In genomic region chrX:3639858-3640631, GRCh38 we compare ENCODE assay signal across 8 cellular contexts.
DNase-seq lines count a peak whose midpoint lies in the region; ATAC-seq and TF ChIP-seq lines count a peak whose summit lies in the region.
"Not testable (repeated sequence)": the region's sequence is repeated elsewhere in the genome, so short reads cannot be mapped to it uniquely, and the experiment has no call there.

No MANE protein-coding gene starts in this region.

- BruUV-seq in A673 (replicated peaks; lab: Mats Ljungman, UMichigan); MCF 10A (replicated peaks; lab: Mats Ljungman, UMichigan): not testable (repeated sequence)

- not testable (repeated sequence) for H3K27me3 Mint-ChIP-seq in activated CD8-positive, alpha-beta T cell treated with anti-CD3 and anti-CD28 coated beads for 36 hours; MCF 10A (ENCODE audit: insufficient read depth, unreplicated experiment); endothelial cell (ENCODE audit: unreplicated experiment); stimulated activated naive CD8-positive, alpha-beta T cell treated with anti-CD3 and anti-CD28 coated beads, Interleukin-15, Interleukin-2, amounts not matched to agents 100 ng/mL and 50 ng/mL, for 24 hours

- peak; percentile 49 for DNase-seq in A673 (ENCODE audit: low spot score)
- DNase-seq in activated CD8-positive, alpha-beta T cell treated with anti-CD3 and anti-CD28 coated beads for 36 hours; right cardiac atrium: not testable (repeated sequence)
- peak; percentile 50 for DNase-seq in MCF 10A (ENCODE audit: unreplicated experiment)
- peak; percentile 2 for DNase-seq in endothelial cell (ENCODE audit: low spot score)
- DNase-seq in lung microvascular endothelial cell (ENCODE audit: low read depth in 2 of 2) = peak; percentile 30 to 82

- not testable (repeated sequence) for TF ChIP-seq CTCF in A673 (conservative IDR thresholded peaks at IDR 0.05; ENCODE audit: low read depth, low read length); activated CD8-positive, alpha-beta T cell treated with anti-CD3 and anti-CD28 coated beads for 36 hours (IDR thresholded peaks at IDR 0.05); MCF 10A (IDR thresholded peaks at IDR 0.05; ENCODE audit: unreplicated experiment); endothelial cell (IDR thresholded peaks at IDR 0.05; ENCODE audit: unreplicated experiment)

- H3K36me3 ChIP-seq in A673 (ENCODE audit: insufficient read depth, low read length, poor library complexity, severe bottlenecking); HUES64 (ENCODE audit: insufficient read depth, low read length): not testable (repeated sequence)

- H3K4me3 Mint-ChIP-seq in activated CD8-positive, alpha-beta T cell treated with anti-CD3 and anti-CD28 coated beads for 36 hours; MCF 10A (ENCODE audit: unreplicated experiment); endothelial cell (ENCODE audit: unreplicated experiment); stimulated activated naive CD8-positive, alpha-beta T cell treated with anti-CD3 and anti-CD28 coated beads, Interleukin-15, Interleukin-2, amounts not matched to agents 100 ng/mL and 50 ng/mL, for 24 hours: not testable (repeated sequence)

- POLR2A ChIA-PET in A673 (lab: Charles Lee; ENCODE audit: low non-redundant PET); activated CD8-positive, alpha-beta T cell treated with anti-CD3 and anti-CD28 coated beads for 36 hours (lab: Charles Lee); MCF 10A (lab: Yijun Ruan, JAX): not testable (repeated sequence)

- not testable (repeated sequence) for H3K9me3 Mint-ChIP-seq in activated CD8-positive, alpha-beta T cell treated with anti-CD3 and anti-CD28 coated beads for 36 hours; MCF 10A (ENCODE audit: unreplicated experiment); endothelial cell (ENCODE audit: unreplicated experiment); stimulated activated naive CD8-positive, alpha-beta T cell treated with anti-CD3 and anti-CD28 coated beads, Interleukin-15, Interleukin-2, amounts not matched to agents 100 ng/mL and 50 ng/mL, for 24 hours

- H3K27me3 ChIP-seq in A673 (replicated peaks; ENCODE audit: insufficient read depth, low read depth, low read length, poor library complexity); HUES64 (ENCODE audit: insufficient read depth, low read length); right cardiac atrium (ENCODE audit: control insufficient read depth, insufficient read depth): not testable (repeated sequence)

- WGBS in HUES64 = 30% methylated on average over 20 of the region's 23 CpGs
- WGBS in right cardiac atrium = 57% methylated on average over 23 of the region's 23 CpGs

- intact Hi-C loops in A673 (cut with micrococcal nuclease; ENCODE audit: unreplicated experiment) (loop anchor here (5.0 to 10.0 kb wide), 3 partner anchors 523 to 755 kb away; no protein-coding TSS in a partner anchor), MCF 10A (cut with micrococcal nuclease) (loop anchor here (2.0 kb wide), 1 partner anchor 91 kb away; no protein-coding TSS in a partner anchor), right cardiac atrium (cut with DNase I) (loop anchor here in 2 of 4 donors (10.0 kb wide), 2 partner anchors 175 to 525 kb away; no protein-coding TSS in a partner anchor)
- intact Hi-C loops in activated CD8-positive, alpha-beta T cell treated with anti-CD3 and anti-CD28 coated beads for 36 hours (cut with micrococcal nuclease) = not testable (repeated sequence)

- CTCF ChIA-PET in A673 (lab: Charles Lee); activated CD8-positive, alpha-beta T cell treated with anti-CD3 and anti-CD28 coated beads for 36 hours (lab: Charles Lee): not testable (repeated sequence)
- CTCF ChIA-PET in MCF 10A (lab: Yijun Ruan, JAX) = interaction anchor here (0.5 to 1.2 kb wide), 2 partner anchors 10 to 92 kb away, joined by 3 to 4 read pairs; no protein-coding TSS in a partner anchor

- not testable (repeated sequence) for H3K9me3 ChIP-seq in A673 (ENCODE audit: low read depth, low read length, poor library complexity, severe bottlenecking); HUES64 (ENCODE audit: insufficient read depth, low read depth, low read length); right cardiac atrium (ENCODE audit: control insufficient read depth, low read length)

- H3K27ac Mint-ChIP-seq in activated CD8-positive, alpha-beta T cell treated with anti-CD3 and anti-CD28 coated beads for 36 hours = peak overlapping the region; percentile 60
- not testable (repeated sequence) for H3K27ac Mint-ChIP-seq in MCF 10A (ENCODE audit: low read depth, unreplicated experiment)
- peak overlapping the region; percentile 96 for H3K27ac Mint-ChIP-seq in endothelial cell (ENCODE audit: unreplicated experiment)
- H3K27ac Mint-ChIP-seq in stimulated activated naive CD8-positive, alpha-beta T cell treated with anti-CD3 and anti-CD28 coated beads, Interleukin-15, Interleukin-2, amounts not matched to agents 100 ng/mL and 50 ng/mL, for 24 hours = peak overlapping the region; percentile 26

- not testable (repeated sequence) for H3K27ac ChIP-seq in A673 (ENCODE audit: low read depth, low read length, poor library complexity, severe bottlenecking)
- H3K27ac ChIP-seq in HUES64 (ENCODE audit: low read depth, low read length) (peak overlapping the region; percentile 65; the same call in 1 of the 2 replicates), right cardiac atrium (ENCODE audit: low read length) (peak overlapping the region; percentile 19)

- not testable (repeated sequence) for ATAC-seq in activated CD8-positive, alpha-beta T cell treated with anti-CD3 and anti-CD28 coated beads for 36 hours
- peak in 1 of 2 donors; percentile 49 for ATAC-seq in right cardiac atrium

- H3K36me3 Mint-ChIP-seq in activated CD8-positive, alpha-beta T cell treated with anti-CD3 and anti-CD28 coated beads for 36 hours (ENCODE audit: low read depth) = peaks cover 33% of the 10 kb centered on the region
- H3K36me3 Mint-ChIP-seq in MCF 10A (ENCODE audit: insufficient read depth, unreplicated experiment) (peaks cover 38% of the 10 kb centered on the region), endothelial cell (ENCODE audit: low read depth, unreplicated experiment) (peaks cover 17% of the 10 kb centered on the region)
- H3K36me3 Mint-ChIP-seq in stimulated activated naive CD8-positive, alpha-beta T cell treated with anti-CD3 and anti-CD28 coated beads, Interleukin-15, Interleukin-2, amounts not matched to agents 100 ng/mL and 50 ng/mL, for 24 hours (ENCODE audit: low read depth) = peaks cover 23% of the 10 kb centered on the region

- H3K4me1 Mint-ChIP-seq in activated CD8-positive, alpha-beta T cell treated with anti-CD3 and anti-CD28 coated beads for 36 hours (ENCODE audit: low read depth); MCF 10A (ENCODE audit: insufficient read depth, unreplicated experiment); stimulated activated naive CD8-positive, alpha-beta T cell treated with anti-CD3 and anti-CD28 coated beads, Interleukin-15, Interleukin-2, amounts not matched to agents 100 ng/mL and 50 ng/mL, for 24 hours (ENCODE audit: low read depth): not testable (repeated sequence)
- H3K4me1 Mint-ChIP-seq in endothelial cell (ENCODE audit: unreplicated experiment) = peaks cover 17% of the 10 kb centered on the region

- not testable (repeated sequence) for H3K4me1 ChIP-seq in A673 (ENCODE audit: insufficient read depth, low read length, poor library complexity, severe bottlenecking); HUES64 (ENCODE audit: insufficient read depth, low read length); right cardiac atrium (ENCODE audit: control insufficient read depth, insufficient read depth, low read length)

- H3K4me3 ChIP-seq in A673 (ENCODE audit: low read depth, low read length, poor library complexity, severe bottlenecking); HUES64 (ENCODE audit: low read length); right cardiac atrium (ENCODE audit: low read length): not testable (repeated sequence)

- not testable (repeated sequence) for H3K9ac ChIP-seq in HUES64 (ENCODE audit: low read depth, low read length)
